Comparison of ENCODE assay signal across 8 cellular contexts in the genomic region with DNA sequence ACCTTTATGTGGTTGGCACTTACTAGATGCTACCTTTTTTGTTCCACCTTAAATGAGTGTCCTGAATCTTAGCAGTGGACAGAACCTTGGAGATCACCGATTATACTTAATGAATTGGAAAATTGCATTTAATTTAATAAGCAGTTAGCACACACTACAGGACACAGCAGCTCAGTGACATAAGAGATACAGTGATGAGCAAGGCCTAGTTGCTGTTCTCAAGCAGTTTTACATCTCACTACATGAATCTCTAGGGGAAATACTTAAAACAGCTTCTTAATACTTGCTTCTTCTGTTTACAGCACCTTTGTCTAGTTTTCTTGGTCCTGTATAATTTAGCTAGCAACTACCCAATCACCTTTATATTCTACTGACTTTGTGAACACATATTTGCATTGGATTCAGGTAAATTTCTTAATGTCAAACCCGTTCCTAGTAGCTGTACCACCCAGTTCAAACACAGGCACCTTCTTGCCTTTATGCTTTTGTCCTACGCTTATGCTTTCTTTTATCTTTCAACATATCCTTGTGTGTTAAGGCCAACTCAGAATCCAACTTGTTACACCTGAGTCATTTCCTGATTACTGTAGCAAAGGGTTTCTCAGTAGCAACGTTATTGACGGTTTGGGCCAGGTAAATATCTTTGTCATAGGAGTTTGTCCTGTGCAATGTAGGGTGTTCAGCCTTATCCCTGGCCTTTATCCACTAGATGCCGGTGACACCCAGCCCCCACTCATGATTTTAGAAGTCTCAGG. TPM values are rescaled to one million over a fixed set of nuclear protein-coding genes. Genes with fewer than 3 reads are reported as not detected.
DNase-seq lines count a peak whose midpoint lies in the region; ATAC-seq and TF ChIP-seq lines count a peak whose summit lies in the region.

No MANE protein-coding gene starts in this region.

- H3K27ac ChIP-seq in MM.1S (ENCODE audit: low read length): no peak overlapping the region
- peak overlapping the region; percentile 96 for H3K27ac ChIP-seq in effector memory CD4-positive, alpha-beta T cell (ENCODE audit: insufficient read depth, low read length, poor library complexity, severe bottlenecking)

- in situ Hi-C loops in Caki2 (cut with HindIII; ENCODE audit: low pct_unique_long_range_greater_than_20kb, low sequenced_read_pairs): no loop called here

- H2AFZ ChIP-seq in MM.1S (ENCODE audit: low read length): no peak overlapping the region
- no peak overlapping the region for H2AFZ ChIP-seq in neuron (ENCODE audit: low read depth, low read length)

- H3K27me3 ChIP-seq in MM.1S (replicated peaks; ENCODE audit: insufficient read depth, low read length) (no peaks in the 10 kb centered on the region), neuron (ENCODE audit: insufficient read depth, low read length) (no peaks in the 10 kb centered on the region)
- no peaks in the 10 kb centered on the region for H3K27me3 ChIP-seq in effector memory CD4-positive, alpha-beta T cell (replicated peaks; ENCODE audit: control insufficient read depth, insufficient read depth, low read length, poor library complexity, severe bottlenecking)

- H3K4me3 ChIP-seq in MM.1S (ENCODE audit: low read length) (peak overlapping the region; percentile 98), neuron (ENCODE audit: low read length) (peak overlapping the region; percentile 83)
- H3K4me3 ChIP-seq in effector memory CD4-positive, alpha-beta T cell (ENCODE audit: insufficient read depth, low read depth, low read length, poor library complexity, severe bottlenecking): peak overlapping the region; percentile 78

- peaks cover 4% of the 10 kb centered on the region; the same call in 1 of the 2 replicates for H3F3A ChIP-seq in MM.1S (ENCODE audit: insufficient read depth, low read length)

- no peak for TF ChIP-seq CTCF in MM.1S (IDR thresholded peaks at IDR 0.05; ENCODE audit: low read length)
- TF ChIP-seq CTCF in GM20000 (IDR thresholded peaks at IDR 0.05; ENCODE audit: extremely low read depth, missing control alignments): no peak

- peak overlapping the region; percentile 73 for H3K4me2 ChIP-seq in MM.1S (ENCODE audit: low read depth, low read length)

- peaks cover 13% of the 10 kb centered on the region for H3K4me1 ChIP-seq in MM.1S (ENCODE audit: low read length)
- H3K4me1 ChIP-seq in effector memory CD4-positive, alpha-beta T cell (ENCODE audit: control insufficient read depth, insufficient read depth, low read length, poor library complexity, severe bottlenecking): peaks cover 24% of the 10 kb centered on the region
- H3K4me1 ChIP-seq in neuron (ENCODE audit: insufficient read depth, low read length): peaks cover 23% of the 10 kb centered on the region

- no peak overlapping the region for H3K9ac ChIP-seq in MM.1S (ENCODE audit: low read length)

- no peak for ATAC-seq in HG02763 (IDR thresholded peaks at IDR 0.05; ENCODE audit: unreplicated experiment)
- no peak for ATAC-seq in HG03025 (IDR thresholded peaks at IDR 0.05; ENCODE audit: low FRiP score, unreplicated experiment)
- ATAC-seq in GM21723 (IDR thresholded peaks at IDR 0.05; ENCODE audit: unreplicated experiment): no peak

- H3K9me3 ChIP-seq in MM.1S (replicated peaks; ENCODE audit: insufficient read depth, low read length): no peaks in the 10 kb centered on the region
- H3K9me3 ChIP-seq in effector memory CD4-positive, alpha-beta T cell (ENCODE audit: control insufficient read depth, low read length): no peaks in the 10 kb centered on the region
- H3K9me3 ChIP-seq in neuron (ENCODE audit: low read length): no peaks in the 10 kb centered on the region

- no peaks in the 10 kb centered on the region for H4K20me1 ChIP-seq in MM.1S (ENCODE audit: insufficient read depth, low read length)

- peak; percentile 35 for DNase-seq in Caki2 (ENCODE audit: low read depth)
- no peak for DNase-seq in MM.1S
- DNase-seq in effector memory CD4-positive, alpha-beta T cell: no peak
- no peak for DNase-seq in GM20000 (ENCODE audit: low spot score)

- peaks cover 81% of the 10 kb centered on the region for H3K79me2 ChIP-seq in MM.1S (ENCODE audit: low read length)

- H3K9me2 ChIP-seq in MM.1S (replicated peaks; ENCODE audit: insufficient read depth, low read length): no peaks in the 10 kb centered on the region

- H3K36me3 ChIP-seq in MM.1S (replicated peaks; ENCODE audit: insufficient read depth, low read length) (no peaks in the 10 kb centered on the region), neuron (ENCODE audit: insufficient read depth, low read length) (no peaks in the 10 kb centered on the region)
- H3K36me3 ChIP-seq in effector memory CD4-positive, alpha-beta T cell (ENCODE audit: control insufficient read depth, insufficient read depth, low read length): no peaks in the 10 kb centered on the region

RNA-seq across cellular contexts. Expression of a gene that starts 1.8 kb away (rescaled TPM):
- 14.3 and 23.6 TPM in 2 replicates for total RNA-seq in Caki2 (2014; rRNA removed; shearing (Covaris generic); ENCODE audit: low replicate concordance)

RNA-seq across cellular contexts. Expression of a gene that starts 28.6 kb away (rescaled TPM):
- total RNA-seq in Caki2 (2014; rRNA removed; shearing (Covaris generic); ENCODE audit: low replicate concordance): 87.0 and 91.9 TPM in 2 replicates
